1 cellular context compared by ENCODE assay signal in the genomic region with DNA sequence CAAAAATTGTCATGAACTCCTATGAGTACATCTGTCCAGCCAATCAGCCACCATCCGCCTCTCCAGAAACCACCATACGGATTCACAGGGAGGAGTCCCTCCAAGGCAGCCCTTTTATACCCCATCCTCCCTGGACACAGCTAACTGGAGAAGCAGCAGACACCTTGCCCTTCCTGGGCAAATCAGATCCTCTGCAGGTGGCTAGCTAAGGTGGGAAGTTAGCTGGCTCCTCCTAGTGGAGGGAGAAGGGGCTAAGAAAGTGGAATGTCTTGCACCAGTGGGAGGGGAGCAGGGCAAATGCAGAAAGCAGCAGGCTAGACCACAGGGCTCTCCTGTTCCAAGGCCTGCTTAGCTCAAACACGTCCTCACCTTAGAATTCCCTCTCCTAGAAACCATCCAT.
TF ChIP-seq lines count a peak whose summit lies in the region.

No MANE protein-coding gene starts in this region.

TF ChIP-seq in HepG2, 621 proteins besides CTCF, POLR2A, EP300 and RAD21:
- TF ChIP-seq ZKSCAN5 (CRISPR knock-in tag; IDR thresholded peaks at IDR 0.05) (no peak), STAG1 (CRISPR knock-in tag; IDR thresholded peaks at IDR 0.05) (peak; percentile 17; the same call in 1 of the 2 replicates), KDM5B (CRISPR knock-in tag; IDR thresholded peaks at IDR 0.05; ENCODE audit: borderline replicate concordance) (no peak), POLR2AphosphoS2 (IDR thresholded peaks at IDR 0.05; ENCODE audit: low read depth, low read length) (no peak)
